In the genomic region with DNA sequence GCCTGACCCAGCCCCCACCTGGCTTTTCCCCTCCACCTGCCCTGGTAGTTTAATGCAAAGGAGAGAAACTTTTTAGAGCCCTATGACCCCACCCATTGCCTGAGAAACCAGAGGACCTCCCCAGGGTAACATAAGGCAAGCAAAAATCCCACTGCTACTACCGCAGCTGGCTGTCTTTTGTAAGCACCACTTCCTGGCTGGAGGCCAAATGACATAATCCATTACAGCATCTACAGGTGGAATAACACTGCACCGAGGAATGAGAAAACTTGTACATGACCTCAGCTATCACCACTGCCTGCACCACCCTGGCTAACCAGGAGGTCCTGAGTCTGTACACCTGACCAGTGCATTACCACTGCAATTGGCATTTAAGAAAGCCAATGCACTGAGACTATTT, we compare ENCODE assay signal across 11 cellular contexts.
DNase-seq lines count a peak whose midpoint lies in the region; ATAC-seq and TF ChIP-seq lines count a peak whose summit lies in the region.
"Had no signal": no experiment of that assay in that cellular context is flagged by ENCODE, and none has a peak within 500 bp of the region (broad histone marks: within the 10 kb centered on the region; RNA-seq: fewer than 3 reads in every experiment).

No MANE protein-coding gene starts in this region.

- intact Hi-C loops in left lung (cut with DNase I), result no loop called here

- TF ChIP-seq POLR2A in NB4 (IDR thresholded peaks at IDR 0.05; ENCODE audit: extremely low read depth, insufficient read length), result no peak

- TF ChIP-seq CTCF in NB4 (IDR thresholded peaks at IDR 0.05; ENCODE audit: low read depth, low read length) (no peak), left lung (IDR thresholded peaks at IDR 0.05) (no peak), omental fat pad (IDR thresholded peaks at IDR 0.05) (no peak)

- DNase-seq in DMS53 (lab: John Stamatoyannopoulos, UW) (peak; percentile 95), NB4 (ENCODE audit: low read depth) (peak; percentile 8), SHP77 (lab: John Stamatoyannopoulos, UW) (peak; percentile 73 to 75), left lung (no peak), superior temporal gyrus (ENCODE audit: extremely low spot score) (no peak), omental fat pad (ENCODE audit: low spot score) (no peak), anterior cingulate cortex (lab: John Stamatoyannopoulos, UW) (no peak)
- DNase-seq: activated T-cell treated with anti-CD3 and anti-CD28 coated beads, Interleukin-2, amount 50 U/mL, for 24 hours; MG63; T-helper 2 cell had no signal

- no peaks in the 10 kb centered on the region for H3K27me3 ChIP-seq in left lung
- H3K27me3 ChIP-seq: MG63 had no signal

- H3K27ac ChIP-seq in left lung, result no peak overlapping the region

- H3K36me3 ChIP-seq in left lung, result no peaks in the 10 kb centered on the region
- H3K36me3 ChIP-seq: MG63 had no signal

- ATAC-seq in left lung (peak; percentile 72), HG03108 (IDR thresholded peaks at IDR 0.05; ENCODE audit: unreplicated experiment) (no peak), omental fat pad (ENCODE audit: low FRiP score) (no peak)

- no peaks in the 10 kb centered on the region for H3K4me1 ChIP-seq in left lung

- H3K9me3 ChIP-seq in left lung, result peaks cover 0 to 29% of the 10 kb centered on the region in 2 donors

- H3K4me3 ChIP-seq in NB4 (ENCODE audit: low read depth, low read length) (no peak overlapping the region), left lung (no peak overlapping the region)
- H3K4me3 ChIP-seq: MG63 had no signal

Comparison
In these comparisons a context has a peak if more than half of its experiments do, and no peak if none do; other contexts are left out.
1. DNase-seq: peak in DMS53 (single experiment), NB4 (single experiment) and SHP77 (2 of 2); none in left lung (0 of 2), superior temporal gyrus (single experiment), omental fat pad (single experiment) and anterior cingulate cortex (0 of 58).